Comparison of ENCODE assay signal across 8 cellular contexts in the genomic region with DNA sequence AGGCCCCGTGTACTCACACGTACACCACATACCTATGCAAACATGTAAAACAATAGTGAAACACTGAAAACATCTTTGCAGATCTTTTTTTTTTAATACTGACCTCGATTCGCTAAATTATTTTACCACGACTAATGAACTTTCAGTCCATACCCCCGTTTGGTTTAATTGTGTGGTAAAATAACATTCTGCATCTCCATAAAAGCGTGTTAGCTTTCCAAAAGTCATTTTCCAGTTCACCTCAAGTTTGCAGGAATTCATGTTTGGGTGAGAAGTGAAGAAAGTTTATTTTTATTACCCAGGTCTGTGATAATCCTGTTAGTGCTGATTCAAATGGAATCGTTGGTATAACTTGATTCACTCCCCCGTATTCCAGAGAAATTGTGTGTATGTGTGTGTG. TPM values are rescaled to one million over a fixed set of nuclear protein-coding genes. Genes with fewer than 3 reads are reported as not detected.
DNase-seq lines count a peak whose midpoint lies in the region; ATAC-seq and TF ChIP-seq lines count a peak whose summit lies in the region.

No MANE protein-coding gene starts in this region.

- intact Hi-C loops in activated T-helper 1 cell treated with anti-CD3 and anti-CD28 coated beads, Interleukin-12 subunit alpha, Interleukin-12 subunit beta, Interleukin-2, Interleukin-4 antibody, amounts not matched to agents 30 ng/mL and 10 ng/mL and 1 ng/mL, durations not matched to agents 14 hours and 24 hours and 36 hours (cut with micrococcal nuclease) = loop anchor here (1.0 to 10.0 kb wide), 13 partner anchors 36 to 1379 kb away; partner anchors contain the start of genes CAST, ELL2, ERAP2 and GLRX
- intact Hi-C loops in posterior cingulate gyrus (cut with DNase I) = no loop called here

- ATAC-seq in GM21367 (IDR thresholded peaks at IDR 0.05; ENCODE audit: unreplicated experiment) = no peak
- no peak for ATAC-seq in GM21360 (IDR thresholded peaks at IDR 0.05; ENCODE audit: unreplicated experiment)

- peaks cover 51% of the 10 kb centered on the region for H3K4me1 Mint-ChIP-seq in HFFc6 (ENCODE audit: low read depth)
- peaks cover 39% of the 10 kb centered on the region for H3K4me1 Mint-ChIP-seq in activated T-helper 1 cell treated with anti-CD3 and anti-CD28 coated beads, Interleukin-12 subunit alpha, Interleukin-12 subunit beta, Interleukin-2, Interleukin-4 antibody, amounts not matched to agents 30 ng/mL and 10 ng/mL and 1 ng/mL, durations not matched to agents 14 hours and 24 hours and 36 hours (ENCODE audit: low read depth)

- H3K27ac Mint-ChIP-seq in HFFc6 = peak overlapping the region; percentile 88
- peak overlapping the region; percentile 94 for H3K27ac Mint-ChIP-seq in activated T-helper 1 cell treated with anti-CD3 and anti-CD28 coated beads, Interleukin-12 subunit alpha, Interleukin-12 subunit beta, Interleukin-2, Interleukin-4 antibody, amounts not matched to agents 30 ng/mL and 10 ng/mL and 1 ng/mL, durations not matched to agents 14 hours and 24 hours and 36 hours

- TF ChIP-seq CTCF in HFFc6 (IDR thresholded peaks at IDR 0.05) = no peak

- peak overlapping the region; percentile 93 for H3K4me3 Mint-ChIP-seq in HFFc6
- H3K4me3 Mint-ChIP-seq in activated T-helper 1 cell treated with anti-CD3 and anti-CD28 coated beads, Interleukin-12 subunit alpha, Interleukin-12 subunit beta, Interleukin-2, Interleukin-4 antibody, amounts not matched to agents 30 ng/mL and 10 ng/mL and 1 ng/mL, durations not matched to agents 14 hours and 24 hours and 36 hours = peak overlapping the region; percentile 94

- H3K4me3 ChIP-seq in iPS-11a (ENCODE audit: low read depth, low read length) (peak overlapping the region; percentile 84), skin epidermis (peak overlapping the region; percentile 52 to 93 (median 70))

- peak overlapping the region in 20 of 21 experiments; percentile 37 to 93 (median 84) for H3K27ac ChIP-seq in skin epidermis

- DNase-seq in HFFc6 = no peak
- DNase-seq in activated T-helper 1 cell treated with anti-CD3 and anti-CD28 coated beads, Interleukin-12 subunit alpha, Interleukin-12 subunit beta, Interleukin-2, Interleukin-4 antibody, amounts not matched to agents 30 ng/mL and 10 ng/mL and 1 ng/mL, durations not matched to agents 14 hours and 24 hours and 36 hours (ENCODE audit: low spot score) = no peak
- no peak for DNase-seq in EL
- DNase-seq in posterior cingulate gyrus = no peak

- peaks cover 18% of the 10 kb centered on the region for H3K36me3 Mint-ChIP-seq in HFFc6 (ENCODE audit: low read depth)
- H3K36me3 Mint-ChIP-seq in activated T-helper 1 cell treated with anti-CD3 and anti-CD28 coated beads, Interleukin-12 subunit alpha, Interleukin-12 subunit beta, Interleukin-2, Interleukin-4 antibody, amounts not matched to agents 30 ng/mL and 10 ng/mL and 1 ng/mL, durations not matched to agents 14 hours and 24 hours and 36 hours (ENCODE audit: low read depth) = peaks cover 9% of the 10 kb centered on the region

- H3K9me3 Mint-ChIP-seq in HFFc6 = no peaks in the 10 kb centered on the region
- H3K9me3 Mint-ChIP-seq in activated T-helper 1 cell treated with anti-CD3 and anti-CD28 coated beads, Interleukin-12 subunit alpha, Interleukin-12 subunit beta, Interleukin-2, Interleukin-4 antibody, amounts not matched to agents 30 ng/mL and 10 ng/mL and 1 ng/mL, durations not matched to agents 14 hours and 24 hours and 36 hours = no peaks in the 10 kb centered on the region

- H3K27me3 Mint-ChIP-seq in HFFc6 (ENCODE audit: insufficient read depth) = no peaks in the 10 kb centered on the region; the same call in 1 of the 2 replicates
- no peaks in the 10 kb centered on the region for H3K27me3 Mint-ChIP-seq in activated T-helper 1 cell treated with anti-CD3 and anti-CD28 coated beads, Interleukin-12 subunit alpha, Interleukin-12 subunit beta, Interleukin-2, Interleukin-4 antibody, amounts not matched to agents 30 ng/mL and 10 ng/mL and 1 ng/mL, durations not matched to agents 14 hours and 24 hours and 36 hours (ENCODE audit: insufficient read depth)

RNA-seq across cellular contexts. Expression of gene ARSK, which starts 0.7 kb away (rescaled TPM):
- 10 to 100 TPM; 11.6 to 19.7 (median 17.3) TPM for total RNA-seq in HFFc6 (2021; fragmentation: NEBNext Ultra II Directional; extraction: Animal tissue kit (Norgen Biotek cat#: 25700))
- total RNA-seq in activated T-helper 1 cell treated with anti-CD3 and anti-CD28 coated beads, Interleukin-12 subunit alpha, Interleukin-12 subunit beta, Interleukin-2, Interleukin-4 antibody, amounts not matched to agents 30 ng/mL and 10 ng/mL and 1 ng/mL, durations not matched to agents 14 hours and 24 hours and 36 hours = 3.9 and 4.2 TPM in 2 replicates

RNA-seq across cellular contexts. Expression of gene SKIC3, which starts 0.8 kb away (rescaled TPM):
- 100 to 1,000 TPM; 102 to 113 (median 110) TPM for total RNA-seq in HFFc6 (2021; fragmentation: NEBNext Ultra II Directional; extraction: Animal tissue kit (Norgen Biotek cat#: 25700))
- total RNA-seq in activated T-helper 1 cell treated with anti-CD3 and anti-CD28 coated beads, Interleukin-12 subunit alpha, Interleukin-12 subunit beta, Interleukin-2, Interleukin-4 antibody, amounts not matched to agents 30 ng/mL and 10 ng/mL and 1 ng/mL, durations not matched to agents 14 hours and 24 hours and 36 hours = 60.2 and 63.8 TPM in 2 replicates
